13 cellular contexts compared by ENCODE assay signal in genomic region chr9:10232352-10232930, GRCh38.
DNase-seq lines count a peak whose midpoint lies in the region; ATAC-seq and TF ChIP-seq lines count a peak whose summit lies in the region.
"Had no signal": no experiment of that assay in that cellular context is flagged by ENCODE, and none has a peak within 500 bp of the region (broad histone marks: within the 10 kb centered on the region; RNA-seq: fewer than 3 reads in every experiment).

No MANE protein-coding gene starts in this region.

- H2BK5ac ChIP-seq in IMR-90 (ENCODE audit: low read depth, low read length, poor library complexity, severe bottlenecking) (no peak overlapping the region), neuronal stem cell (ENCODE audit: low read length) (no peak overlapping the region)

- H3K4me3 ChIP-seq in IMR-90 (ENCODE audit: insufficient read depth, low read depth, low read length): no peak overlapping the region
- H3K4me3 ChIP-seq in PC-3 (ENCODE audit: low read length): no peak overlapping the region
- H3K4me3 ChIP-seq in neuronal stem cell (ENCODE audit: low read length in 2 of 2): no peak overlapping the region
- H3K4me3 ChIP-seq: PC-9, vagina had no signal

- H3K9ac ChIP-seq in IMR-90 (ENCODE audit: low read depth, low read length) (no peak overlapping the region), PC-3 (ENCODE audit: low read length) (no peak overlapping the region), neuronal stem cell (ENCODE audit: low read depth, low read length, poor library complexity) (no peak overlapping the region)

- BruUV-seq in IMR-90 (replicated peaks; lab: Mats Ljungman, UMichigan) (no TSS peak), PC-3 (replicated peaks; lab: Mats Ljungman, UMichigan) (no TSS peak)

- ATAC-seq in IMR-90 (ENCODE audit: low read depth): no peak; the same call in 1 of the 2 replicates
- peak; percentile 43; the same call in 1 of the 2 replicates for ATAC-seq in PC-3
- ATAC-seq in HG02970 (IDR thresholded peaks at IDR 0.05; ENCODE audit: low FRiP score, unreplicated experiment): no peak
- ATAC-seq in GM18909 (IDR thresholded peaks at IDR 0.05; ENCODE audit: poor library complexity, unreplicated experiment): no peak
- ATAC-seq: activated T-cell treated with anti-CD3 and anti-CD28 coated beads, Interleukin-2, amount 50 U/mL, for 4 hours had no signal

- no peak overlapping the region for H2BK20ac ChIP-seq in IMR-90 (ENCODE audit: low read depth, low read length)

- H3K9me2 ChIP-seq in PC-3 (replicated peaks; ENCODE audit: low read length): no peaks in the 10 kb centered on the region

- H3K14ac ChIP-seq in IMR-90 (replicated peaks; ENCODE audit: low read depth, low read length) (no peak overlapping the region), neuronal stem cell (ENCODE audit: low read length) (no peak overlapping the region)

- no peaks in the 10 kb centered on the region for H3K36me3 ChIP-seq in IMR-90 (ENCODE audit: control insufficient read depth, insufficient read depth, low read length)
- no peaks in the 10 kb centered on the region for H3K36me3 ChIP-seq in PC-3 (ENCODE audit: low read depth, low read length)
- no peaks in the 10 kb centered on the region for H3K36me3 ChIP-seq in neuronal stem cell (replicated peaks in 1 of 2; ENCODE audit: control insufficient read depth in 2 of 2, insufficient read depth in 2 of 2, low read length in 2 of 2)
- H3K36me3 ChIP-seq: vagina had no signal

- TF ChIP-seq CTCF in IMR-90 (conservative IDR thresholded peaks at IDR 0.05; ENCODE audit: low read depth, low read length) (peak; percentile 26; the same call in 1 of the 2 replicates), PC-3 (conservative IDR thresholded peaks at IDR 0.05; ENCODE audit: low read depth, low read length) (peak; percentile 37; the same call in 1 of the 2 replicates)

- H3K4me2 ChIP-seq in IMR-90 (ENCODE audit: low read depth, low read length) (no peak overlapping the region), PC-3 (ENCODE audit: low read length) (no peak overlapping the region), neuronal stem cell (ENCODE audit: insufficient read depth, low read length, poor library complexity, severe bottlenecking) (no peak overlapping the region)
- H3K4me2 ChIP-seq: PC-9 had no signal

- in situ Hi-C loops in IMR-90 (cut with MboI; ENCODE audit: low sequenced_read_pairs): no loop called here

- H4K8ac ChIP-seq in IMR-90 (ENCODE audit: low read depth in 2 of 2, low read length in 2 of 2): no peak overlapping the region
- H4K8ac ChIP-seq in neuronal stem cell (ENCODE audit: low read depth, low read length): no peak overlapping the region

- H2BK120ac ChIP-seq in IMR-90 (ENCODE audit: low read depth, low read length): no peak overlapping the region
- no peak overlapping the region for H2BK120ac ChIP-seq in neuronal stem cell (ENCODE audit: low read depth, low read length)

- POLR2A ChIA-PET in IMR-90 (lab: Charles Lee; ENCODE audit: unreplicated experiment): no interaction called here
- POLR2A ChIA-PET in PC-3 (lab: Charles Lee; ENCODE audit: unreplicated experiment): no interaction called here

- H2BK15ac ChIP-seq in IMR-90 (ENCODE audit: low read depth, low read length) (no peak overlapping the region), neuronal stem cell (ENCODE audit: low read length) (no peak overlapping the region)

- H3K9me1 ChIP-seq in IMR-90 (ENCODE audit: insufficient read depth, low read length): no peaks in the 10 kb centered on the region

- H3K18ac ChIP-seq in IMR-90 (ENCODE audit: low read depth, low read length) (no peak overlapping the region), neuronal stem cell (ENCODE audit: low read length) (no peak overlapping the region)

- H4K20me1 ChIP-seq in IMR-90 (ENCODE audit: insufficient read depth, low read length): no peaks in the 10 kb centered on the region
- no peaks in the 10 kb centered on the region for H4K20me1 ChIP-seq in PC-3 (ENCODE audit: low read length)

- H3K79me1 ChIP-seq in IMR-90 (ENCODE audit: low read depth in 1 of 2, low read length in 2 of 2) (no peaks in the 10 kb centered on the region), neuronal stem cell (ENCODE audit: low read depth, low read length) (no peaks in the 10 kb centered on the region)

- H3F3A ChIP-seq in PC-3 (ENCODE audit: low read length, unreplicated experiment): no peaks in the 10 kb centered on the region

- peak; percentile 1 for DNase-seq in IMR-90
- peak; percentile 5 for DNase-seq in PC-3
- peak; percentile 35 to 46 for DNase-seq in erythroblast (lab: John Stamatoyannopoulos, UW)
- no peak for DNase-seq in neuronal stem cell (ENCODE audit: low spot score)
- DNase-seq in DMS79 treated with DMSO at 0.1 percent for 48 hours (lab: John Stamatoyannopoulos, UW): no peak
- DNase-seq in GF-D8 (lab: John Stamatoyannopoulos, UW): no peak
- DNase-seq: activated T-cell treated with anti-CD3 and anti-CD28 coated beads, Interleukin-2, amount 50 U/mL, for 4 hours; NCI-H1417; PC-9; small intestine had no signal

- H2AK5ac ChIP-seq in IMR-90 (ENCODE audit: low read depth, low read length) (no peak overlapping the region), neuronal stem cell (ENCODE audit: low read depth, low read length) (no peak overlapping the region)

- dilution Hi-C loops in IMR-90 (cut with HindIII; ENCODE audit: low sequenced_read_pairs, unreplicated experiment): no loop called here

- H2BK12ac ChIP-seq in neuronal stem cell (ENCODE audit: low read length): no peak overlapping the region

- WGBS in IMR-90 (ENCODE audit: extremely low coverage in 2 of 2, insufficient read length in 1 of 2), 2 experiments: no CpG with 5 or more reads among the region's 3 CpGs
- WGBS in neuronal stem cell (ENCODE audit: extremely low coverage in 2 of 2, insufficient read length in 2 of 2, insufficient replicate concordance in 1 of 2), 2 donors: no CpG with 5 or more reads among the region's 3 CpGs

- no peak overlapping the region for H3K27ac ChIP-seq in IMR-90 (ENCODE audit: insufficient read depth, low read length)
- no peak overlapping the region for H3K27ac ChIP-seq in PC-3 (ENCODE audit: low read length)
- no peak overlapping the region for H3K27ac ChIP-seq in neuronal stem cell (replicated peaks; ENCODE audit: low read length)
- H3K27ac ChIP-seq: PC-9, vagina had no signal

- H2AFZ ChIP-seq in IMR-90 (replicated peaks; ENCODE audit: low read length, poor library complexity) (no peak overlapping the region), PC-3 (ENCODE audit: low read length) (no peak overlapping the region), neuronal stem cell (ENCODE audit: low read length) (peak overlapping the region; percentile 36)
- H2AFZ ChIP-seq: PC-9 had no signal

- TF ChIP-seq POLR2A in IMR-90 (IDR thresholded peaks at IDR 0.05; ENCODE audit: low read depth, low read length): no peak
- TF ChIP-seq POLR2A in erythroblast (IDR thresholded peaks at IDR 0.05; ENCODE audit: low read length): no peak

- H3K4ac ChIP-seq in IMR-90 (ENCODE audit: low read depth, low read length) (no peak overlapping the region), neuronal stem cell (ENCODE audit: low read length) (no peak overlapping the region)

- H2AK9ac ChIP-seq in IMR-90 (replicated peaks; ENCODE audit: low read depth, low read length, poor library complexity): no peak overlapping the region

- CTCF ChIA-PET in IMR-90 (lab: Yijun Ruan, JAX) (interaction anchor here (0.6 kb wide), 1 partner anchor 42 kb away, joined by 3 read pairs; no protein-coding TSS in a partner anchor), PC-3 (lab: Charles Lee) (no interaction called here)

- no peak overlapping the region for H4K91ac ChIP-seq in IMR-90 (ENCODE audit: insufficient read depth, low read depth, low read length)
- no peak overlapping the region for H4K91ac ChIP-seq in neuronal stem cell (ENCODE audit: low read depth, low read length, poor library complexity)

- intact Hi-C loops in IMR-90 (cut with micrococcal nuclease): no loop called here
- intact Hi-C loops in PC-3 (cut with micrococcal nuclease): loop anchor here (5.0 kb wide), 1 partner anchor 35 kb away; no protein-coding TSS in a partner anchor

- no peaks in the 10 kb centered on the region for H3K4me1 ChIP-seq in IMR-90 (ENCODE audit: control insufficient read depth, insufficient read depth, low read length)
- H3K4me1 ChIP-seq in PC-3 (ENCODE audit: insufficient read depth, low read length): no peaks in the 10 kb centered on the region
- H3K4me1 ChIP-seq in neuronal stem cell (ENCODE audit: control insufficient read depth in 2 of 2, insufficient read depth in 1 of 2, low read depth in 1 of 2, low read length in 2 of 2): peaks cover 0 to 2% of the 10 kb centered on the region in 2 donors
- H3K4me1 ChIP-seq: vagina had no signal

- no peaks in the 10 kb centered on the region for H3K79me2 ChIP-seq in PC-3 (ENCODE audit: low read length)

- H3K56ac ChIP-seq in IMR-90 (ENCODE audit: extremely low read depth, insufficient read depth, low read length): no peak overlapping the region

- no peaks in the 10 kb centered on the region for H3K9me3 ChIP-seq in IMR-90 (ENCODE audit: control insufficient read depth, insufficient read depth, low read length)
- H3K9me3 ChIP-seq in PC-3 (ENCODE audit: low read length): no peaks in the 10 kb centered on the region
- H3K9me3 ChIP-seq in neuronal stem cell (replicated peaks in 1 of 2; ENCODE audit: control insufficient read depth in 2 of 2, insufficient read depth in 1 of 2, low read depth in 1 of 2, low read length in 2 of 2): no peaks in the 10 kb centered on the region
- H3K9me3 ChIP-seq: vagina had no signal

- TF ChIP-seq RAD21 in IMR-90 (IDR thresholded peaks at IDR 0.05; ENCODE audit: low read length): no peak

- H3K27me3 ChIP-seq in IMR-90 (ENCODE audit: control insufficient read depth, insufficient read depth, low read length): no peaks in the 10 kb centered on the region
- no peaks in the 10 kb centered on the region for H3K27me3 ChIP-seq in PC-3 (ENCODE audit: low read length)
- no peaks in the 10 kb centered on the region for H3K27me3 ChIP-seq in neuronal stem cell (ENCODE audit: control insufficient read depth in 3 of 3, insufficient read depth in 3 of 3, low read depth in 1 of 3, low read length in 3 of 3)
- H3K27me3 ChIP-seq: vagina had no signal

- H3K23ac ChIP-seq in IMR-90 (ENCODE audit: low read depth, low read length) (no peak overlapping the region), neuronal stem cell (ENCODE audit: low read depth, low read length, poor library complexity) (no peak overlapping the region)

- no peak overlapping the region for H4K5ac ChIP-seq in IMR-90 (ENCODE audit: low read depth, low read length)

TF ChIP-seq in IMR-90, 13 proteins besides CTCF, POLR2A, EP300 and RAD21:
- TF ChIP-seq RFX5 (IDR thresholded peaks at IDR 0.05; ENCODE audit: low read depth, low read length) (no peak), SMC3 (IDR thresholded peaks at IDR 0.05; ENCODE audit: low read depth, low read length) (peak; percentile 22; the same call in 1 of the 2 replicates)

Comparison
In these comparisons a context has a peak if more than half of its experiments do, and no peak if none do; other contexts are left out.
1. DNase-seq: peak in IMR-90 (single experiment), PC-3 (single experiment) and erythroblast (2 of 2); none in neuronal stem cell (single experiment), DMS79 treated with DMSO at 0.1 percent for 48 hours (single experiment) and GF-D8 (single experiment).